In genomic region chr3:60972599-60972998, GRCh38 we compare ENCODE assay signal across 35 cellular contexts.
"Had no signal": no experiment of that assay in that cellular context is flagged by ENCODE, and none has a peak within 500 bp of the region (broad histone marks: within the 10 kb centered on the region; RNA-seq: fewer than 3 reads in every experiment).

No MANE protein-coding gene starts in this region.

- H3K9ac ChIP-seq: KMS-11 had no signal

- DNase-seq: Karpas-422, Kasumi-1, MG63, MM.1S, MV-4-11, NCI-H1048, NCI-H1092, NCI-H1092 treated with DMSO at 0.1 percent for 48 hours, NCI-H1105, NCI-H1105 treated with DMSO at 0.1 percent for 48 hours, NCI-H1417, NCI-H1417 treated with DMSO at 0.1 percent for 48 hours, NCI-H1436, NCI-H1436 treated with DMSO at 0.1 percent for 48 hours, NCI-H146, NCI-H1694, NCI-H1694 treated with DMSO at 0.1 percent for 48 hours, NCI-H187, NCI-H187 treated with DMSO at 0.1 percent for 48 hours, NCI-H1930, NCI-H2029, NCI-H2029 treated with DMSO at 0.1 percent for 48 hours, NCI-H2081, NCI-H2081 treated with DMSO at 0.1 percent for 48 hours, NCI-H2107, NCI-H2171, NCI-H2171 treated with DMSO at 0.1 percent for 48 hours, NCI-H2227 treated with DMSO at 0.1 percent for 48 hours, NCI-H226, NCI-H345, NCI-H446, NCI-H446 treated with DMSO at 0.1 percent for 48 hours, NCI-H510A, NCI-H510A treated with DMSO at 0.1 percent for 48 hours had no signal

- H3K4me3 ChIP-seq: MG63 had no signal

- H3K36me3 ChIP-seq: MG63 had no signal

- H3K27ac ChIP-seq: KMS-11 had no signal

- H3K27me3 ChIP-seq: MG63 had no signal

- H3K4me2 ChIP-seq: KMS-11 had no signal
